Comparison of ENCODE assay signal across 13 cellular contexts in the genomic region with DNA sequence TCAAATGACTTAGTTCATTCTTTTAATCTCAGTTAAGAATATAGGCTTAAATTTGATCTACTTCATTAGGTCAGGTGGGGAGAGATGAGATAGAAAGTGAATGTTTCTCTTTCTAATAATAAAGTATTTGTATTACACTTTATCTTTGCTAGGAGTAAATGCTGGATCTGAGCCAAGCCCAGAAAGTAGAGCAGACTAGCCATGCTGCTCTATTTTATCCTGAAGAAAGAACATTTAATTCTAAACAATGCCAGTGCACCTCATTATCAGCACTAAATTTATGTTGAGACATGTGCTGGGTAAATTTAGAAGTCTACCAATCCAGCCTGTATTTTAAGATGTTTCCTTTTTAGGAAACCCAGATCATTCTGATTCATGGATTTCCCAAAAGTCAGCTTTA.
"Had no signal": no experiment of that assay in that cellular context is flagged by ENCODE, and none has a peak within 500 bp of the region (broad histone marks: within the 10 kb centered on the region; RNA-seq: fewer than 3 reads in every experiment).

No MANE protein-coding gene starts in this region.

- H3K27ac Mint-ChIP-seq: activated CD4-positive, alpha-beta T cell treated with anti-CD3 and anti-CD28 coated beads for 36 hours; activated CD8-positive, alpha-beta T cell treated with anti-CD3 and anti-CD28 coated beads for 36 hours; activated naive CD8-positive, alpha-beta T cell treated with anti-CD3 and anti-CD28 coated beads, Interleukin-2, amount 50 U/mL, for 24 hours; activated T-cell treated with anti-CD3 and anti-CD28 coated beads, Interleukin-2, amount 50 U/mL, for 72 hours had no signal

- H3K27me3 ChIP-seq: left lung had no signal

- DNase-seq: activated CD4-positive, alpha-beta T cell treated with anti-CD3 and anti-CD28 coated beads for 36 hours; activated CD8-positive, alpha-beta memory T cell treated with anti-CD3 and anti-CD28 coated beads, Interleukin-2, amount 50 U/mL, for 4 hours; activated CD8-positive, alpha-beta T cell treated with anti-CD3 and anti-CD28 coated beads for 36 hours; activated naive CD8-positive, alpha-beta T cell treated with anti-CD3 and anti-CD28 coated beads, Interleukin-2, amount 50 U/mL, for 24 hours; activated T-cell treated with anti-CD3 and anti-CD28 coated beads, Interleukin-2, amount 50 U/mL, for 72 hours; effector memory CD4-positive, alpha-beta T cell; left lung; stimulated activated CD4-positive, alpha-beta T cell treated with anti-CD3 and anti-CD28 coated beads, Interleukin-2, amount 100 ng/mL, for 48 hours; stimulated activated naive CD4-positive, alpha-beta T cell treated with Interleukin-2 at 50 U/mL for 16 hours; T-cell had no signal

- H3K4me3 Mint-ChIP-seq: activated CD4-positive, alpha-beta T cell treated with anti-CD3 and anti-CD28 coated beads for 36 hours; activated CD8-positive, alpha-beta T cell treated with anti-CD3 and anti-CD28 coated beads for 36 hours; activated naive CD8-positive, alpha-beta T cell treated with anti-CD3 and anti-CD28 coated beads, Interleukin-2, amount 50 U/mL, for 24 hours; activated T-cell treated with anti-CD3 and anti-CD28 coated beads, Interleukin-2, amount 50 U/mL, for 72 hours; central memory CD8-positive, alpha-beta T cell had no signal

- H3K27me3 Mint-ChIP-seq: activated CD4-positive, alpha-beta T cell treated with anti-CD3 and anti-CD28 coated beads for 36 hours; activated CD8-positive, alpha-beta T cell treated with anti-CD3 and anti-CD28 coated beads for 36 hours; activated naive CD8-positive, alpha-beta T cell treated with anti-CD3 and anti-CD28 coated beads, Interleukin-2, amount 50 U/mL, for 24 hours; central memory CD8-positive, alpha-beta T cell; T-cell had no signal

- H3K9me3 ChIP-seq: left lung had no signal

- H3K4me1 Mint-ChIP-seq: central memory CD8-positive, alpha-beta T cell had no signal

- H3K27ac ChIP-seq: left lung, VCaP had no signal

- H3K9me3 Mint-ChIP-seq: activated CD8-positive, alpha-beta T cell treated with anti-CD3 and anti-CD28 coated beads for 36 hours; activated naive CD8-positive, alpha-beta T cell treated with anti-CD3 and anti-CD28 coated beads, Interleukin-2, amount 50 U/mL, for 24 hours; activated T-cell treated with anti-CD3 and anti-CD28 coated beads, Interleukin-2, amount 50 U/mL, for 72 hours; central memory CD8-positive, alpha-beta T cell had no signal

- FAIRE-seq: islet of Langerhans had no signal

- H3K4me3 ChIP-seq: left lung had no signal
